8 cellular contexts compared by ENCODE assay signal in the genomic region with DNA sequence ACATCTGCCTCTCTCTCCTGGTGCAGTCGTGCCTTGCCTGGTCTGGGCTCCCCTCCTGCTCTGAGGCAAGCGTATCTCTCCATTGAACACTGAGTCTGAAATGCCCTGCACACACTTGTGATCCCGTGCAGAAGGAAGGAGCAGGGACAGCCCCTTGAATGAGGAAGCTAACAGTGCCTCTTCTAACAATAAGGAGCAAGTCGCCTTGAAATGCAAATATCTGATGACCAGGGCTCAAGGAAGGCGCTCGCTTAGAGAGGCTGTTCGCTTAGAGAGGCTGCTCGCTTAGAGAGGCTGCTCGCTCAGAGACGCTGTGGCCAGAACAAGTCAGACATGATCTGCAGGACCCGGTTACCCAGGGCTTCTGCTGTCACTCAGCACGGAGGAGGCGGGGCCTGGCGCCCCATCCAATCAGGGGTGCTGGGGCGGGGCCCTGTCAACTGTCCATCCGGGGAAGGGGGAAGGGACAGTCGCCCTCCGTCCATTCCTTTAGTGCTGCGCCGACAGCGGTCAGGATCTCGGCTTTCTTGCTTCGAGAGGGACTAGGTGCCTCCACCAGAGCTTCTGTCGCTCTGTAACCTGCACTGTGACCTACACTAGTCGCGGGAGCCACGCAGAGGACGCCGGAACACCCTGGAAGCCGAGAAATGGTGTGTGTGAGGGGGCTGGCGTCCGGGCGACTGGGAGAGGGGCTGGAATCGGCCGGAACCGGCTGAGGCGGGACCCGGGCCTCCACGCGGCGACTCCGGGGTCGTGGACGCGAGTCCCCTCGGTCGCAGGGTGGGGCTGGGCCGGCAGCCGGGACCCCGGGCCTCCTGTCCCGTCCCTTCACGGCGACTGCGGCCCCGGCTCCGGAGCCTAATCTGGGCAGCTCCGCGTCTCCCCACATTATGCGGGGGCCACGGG. TPM values are rescaled to one million over a fixed set of nuclear protein-coding genes. Genes with fewer than 3 reads are reported as not detected.
A peak's percentile ranks its signal among the peaks of the same experiment; 100 is the strongest.
DNase-seq lines count a peak whose midpoint lies in the region; ATAC-seq and TF ChIP-seq lines count a peak whose summit lies in the region.

A gene (plus strand): TSS at position 473 of the 906 bp plus-strand sequence. CDS start 175 bp downstream, at position 648.

- TF ChIP-seq CTCF in GM12865 (IDR thresholded peaks at IDR 0.05; ENCODE audit: insufficient read depth, low read depth, low read length, missing control alignments) (no peak), ascending aorta (IDR thresholded peaks at IDR 0.05) (no peak)

- H3K9ac ChIP-seq in rectal smooth muscle tissue (ENCODE audit: low read length): peak within 1 kb of the TSS; percentile 80

- H3K27me3 Mint-ChIP-seq in T-helper 17 cell: no peaks in the 10 kb centered on the region

- H3K9me3 ChIP-seq in T-helper 17 cell (ENCODE audit: control insufficient read depth, low read length, poor library complexity, severe bottlenecking): no peaks in the 10 kb centered on the region
- peaks cover 0 to 5% of the 10 kb centered on the region in 2 donors for H3K9me3 ChIP-seq in ascending aorta
- H3K9me3 ChIP-seq in aorta (ENCODE audit: control insufficient read depth, low read length): no peaks in the 10 kb centered on the region

- peak within 1 kb of the TSS; percentile 85 for H3K4me3 ChIP-seq in GM12865 (ENCODE audit: low read depth, low read length)
- peak within 1 kb of the TSS; percentile 84 to 90 for H3K4me3 ChIP-seq in ascending aorta
- H3K4me3 ChIP-seq in rectal smooth muscle tissue (ENCODE audit: low read length): peak within 1 kb of the TSS; percentile 87
- H3K4me3 ChIP-seq in aorta (ENCODE audit: low read length in 2 of 2): peak within 1 kb of the TSS; percentile 46 to 88

- no peaks in the 10 kb centered on the region for H3K27me3 ChIP-seq in ascending aorta
- H3K27me3 ChIP-seq in rectal smooth muscle tissue (ENCODE audit: control insufficient read depth, insufficient read depth, low read length): no peaks in the 10 kb centered on the region
- no peaks in the 10 kb centered on the region for H3K27me3 ChIP-seq in aorta (ENCODE audit: control insufficient read depth in 1 of 2, insufficient read depth in 2 of 2, low read length in 1 of 2)

- peak; percentile 99 for ATAC-seq in HG02642 (IDR thresholded peaks at IDR 0.05; ENCODE audit: poor library complexity, unreplicated experiment)
- peak; percentile 99 for ATAC-seq in T-helper 17 cell
- ATAC-seq in aorta (ENCODE audit: low FRiP score): peak; percentile 100

- H3K36me3 ChIP-seq in ascending aorta: peaks cover 0 to under 1% of the 10 kb centered on the region in 2 donors
- no peaks in the 10 kb centered on the region for H3K36me3 ChIP-seq in rectal smooth muscle tissue (ENCODE audit: control insufficient read depth, insufficient read depth, low read length)
- no peaks in the 10 kb centered on the region for H3K36me3 ChIP-seq in aorta (ENCODE audit: control insufficient read depth in 1 of 2, insufficient read depth in 2 of 2, low read length in 1 of 2)

- no peaks in the 10 kb centered on the region for H3K36me3 Mint-ChIP-seq in T-helper 17 cell (ENCODE audit: low read depth)

- 0% methylated on average over 47 to 60 of the region's 60 CpGs for WGBS in aorta, 2 donors

- H3K4me1 ChIP-seq in ascending aorta: peaks cover 0 to 3% of the 10 kb centered on the region in 2 donors
- H3K4me1 ChIP-seq in rectal smooth muscle tissue (ENCODE audit: control insufficient read depth, insufficient read depth, low read length): no peaks in the 10 kb centered on the region
- H3K4me1 ChIP-seq in aorta (ENCODE audit: control insufficient read depth in 1 of 2, insufficient read depth in 2 of 2, low read length in 2 of 2): no peaks in the 10 kb centered on the region

- peak within 1 kb of the TSS; percentile 92 for H3K4me3 Mint-ChIP-seq in T-helper 17 cell

- H3K4me1 Mint-ChIP-seq in T-helper 17 cell: peaks cover 12% of the 10 kb centered on the region

- intact Hi-C loops in ascending aorta (cut with DNase I) (loop anchor here (1.0 to 5.0 kb wide), 5 partner anchors 16 to 173 kb away; a partner anchor contains a TSS), aorta (cut with DNase I) (loop anchor here in 1 of 2 donors (2.0 kb wide), 1 partner anchor 15 kb away; a partner anchor contains a TSS)

- peak within 1 kb of the TSS; percentile 85 to 93 for H3K27ac ChIP-seq in ascending aorta
- H3K27ac ChIP-seq in rectal smooth muscle tissue (ENCODE audit: low read depth, low read length): peak within 1 kb of the TSS; percentile 83
- peak within 1 kb of the TSS; percentile 61 to 62 for H3K27ac ChIP-seq in aorta (ENCODE audit: low read depth in 1 of 2, low read length in 2 of 2)

- H3K27ac Mint-ChIP-seq in T-helper 17 cell: peak within 1 kb of the TSS; percentile 88

- DNase-seq in GM12865 (ENCODE audit: low read depth) (peak; percentile 95), NCI-H128 (lab: John Stamatoyannopoulos, UW; ENCODE audit: unreplicated experiment) (peak; percentile 74), T-helper 17 cell (peak; percentile 64 to 67 (median 67)), ascending aorta (ENCODE audit: low spot score in 2 of 2) (peak; percentile 85 to 98), hepatic stellate cell (ENCODE audit: low spot score) (peak; percentile 98), aorta (peak; percentile 97 to 98)

RNA-seq across cellular contexts. Expression of the gene that starts here (rescaled TPM):
- total RNA-seq in T-helper 17 cell: 1 to 10 TPM; 7.9 to 9.5 TPM
- total RNA-seq in ascending aorta: 1.1 TPM
- total RNA-seq in aorta: 10 to 100 TPM; 12.7 to 16.1 TPM
- polyA plus RNA-seq in aorta: 1 to 10 TPM; 3.1 to 5.5 TPM

Comparison
In these comparisons a context has a peak if more than half of its experiments do, and no peak if none do; other contexts are left out.
1. Peak in every context shown above with its lines: DNase-seq, ATAC-seq, H3K4me3 ChIP-seq and H3K27ac ChIP-seq.